ENCODE assay signal across 1 cellular context in the genomic region with DNA sequence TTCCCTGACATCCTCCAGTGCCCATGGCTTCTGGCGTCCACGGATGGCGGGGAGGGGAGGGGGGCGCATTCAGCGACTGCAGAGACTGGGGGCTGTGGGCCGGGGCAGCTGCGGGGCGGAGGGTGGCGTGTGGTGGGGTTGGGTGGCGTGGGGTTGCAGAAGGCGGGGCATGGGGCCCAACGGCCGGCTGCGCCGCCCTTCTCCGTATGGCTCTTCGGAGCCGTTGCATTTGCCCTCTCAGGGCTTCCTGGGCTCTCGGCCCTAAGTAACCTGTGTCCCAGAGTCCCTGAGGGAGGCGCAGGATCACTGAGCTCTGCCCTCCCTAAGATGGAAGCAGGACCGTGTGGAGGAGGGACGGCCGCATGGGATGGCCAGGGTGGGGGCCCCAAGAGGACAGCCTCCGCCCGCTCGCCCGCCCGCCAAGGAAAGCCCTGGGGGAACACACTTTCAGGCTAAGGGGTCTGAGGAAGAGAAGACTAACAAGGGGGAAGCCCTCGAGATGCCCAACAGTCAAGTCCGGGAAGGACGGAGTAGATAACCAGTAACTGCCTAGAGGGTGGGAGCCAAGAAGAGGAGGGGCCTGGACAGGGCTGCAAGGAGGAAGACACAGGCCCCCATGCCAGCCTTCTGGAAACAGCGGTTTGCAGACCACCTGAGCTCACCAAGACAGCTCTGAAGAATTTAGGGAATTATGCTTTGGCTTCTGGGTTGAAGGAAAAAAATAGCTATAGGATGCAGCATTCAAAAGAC.
TF ChIP-seq lines count a peak whose summit lies in the region.

No MANE protein-coding gene starts in this region.

TF ChIP-seq in HepG2, 621 proteins besides CTCF, POLR2A, EP300 and RAD21 (continued from another document):
- TF ChIP-seq, protein P1, sequence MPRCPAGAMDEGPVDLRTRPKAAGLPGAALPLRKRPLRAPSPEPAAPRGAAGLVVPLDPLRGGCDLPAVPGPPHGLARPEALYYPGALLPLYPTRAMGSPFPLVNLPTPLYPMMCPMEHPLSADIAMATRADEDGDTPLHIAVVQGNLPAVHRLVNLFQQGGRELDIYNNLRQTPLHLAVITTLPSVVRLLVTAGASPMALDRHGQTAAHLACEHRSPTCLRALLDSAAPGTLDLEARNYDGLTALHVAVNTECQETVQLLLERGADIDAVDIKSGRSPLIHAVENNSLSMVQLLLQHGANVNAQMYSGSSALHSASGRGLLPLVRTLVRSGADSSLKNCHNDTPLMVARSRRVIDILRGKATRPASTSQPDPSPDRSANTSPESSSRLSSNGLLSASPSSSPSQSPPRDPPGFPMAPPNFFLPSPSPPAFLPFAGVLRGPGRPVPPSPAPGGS (CRISPR knock-in tag; IDR thresholded peaks at IDR 0.05), result no peak
- TF ChIP-seq ZNF792 (CRISPR knock-in tag; IDR thresholded peaks at IDR 0.05) (0 out of 2 replicates have a peak, but pooled peaks have one; percentile 40), MIXL1 (CRISPR knock-in tag; IDR thresholded peaks at IDR 0.05) (no peak), FOXC1 (CRISPR knock-in tag; IDR thresholded peaks at IDR 0.05; ENCODE audit: borderline replicate concordance) (no peak), REPIN1 (CRISPR knock-in tag; IDR thresholded peaks at IDR 0.05; ENCODE audit: borderline replicate concordance, low read depth) (no peak), NFKBIZ (CRISPR knock-in tag; IDR thresholded peaks at IDR 0.05) (0 out of 2 replicates have a peak, but pooled peaks have one; percentile 29), TEAD2 (CRISPR knock-in tag; IDR thresholded peaks at IDR 0.05) (no peak), ZNF331 (CRISPR knock-in tag; IDR thresholded peaks at IDR 0.05) (peak; percentile 35; the same call in 1 of the 2 replicates), ZFX (CRISPR knock-in tag; IDR thresholded peaks at IDR 0.05; ENCODE audit: low read depth) (peak; percentile 45), ZNF619 (CRISPR knock-in tag; IDR thresholded peaks at IDR 0.05) (no peak), HDAC2 (CRISPR knock-in tag; IDR thresholded peaks at IDR 0.05) (peak; percentile 29), KLF11 (CRISPR knock-in tag; IDR thresholded peaks at IDR 0.05) (no peak), POGZ (CRISPR knock-in tag; IDR thresholded peaks at IDR 0.05) (no peak), SPEN (CRISPR knock-in tag; IDR thresholded peaks at IDR 0.05; ENCODE audit: low read depth) (0 out of 2 replicates have a peak, but pooled peaks have one; percentile 6), NCOA2 (CRISPR knock-in tag; IDR thresholded peaks at IDR 0.05) (no peak), ZNF761 (CRISPR knock-in tag; conservative IDR thresholded peaks at IDR 0.05) (peak; percentile 73; the same call in 1 of the 2 replicates), ZNF781 (CRISPR knock-in tag; IDR thresholded peaks at IDR 0.05; ENCODE audit: borderline replicate concordance, not compliant biosample characterization) (no peak), ZNF615 (CRISPR knock-in tag; IDR thresholded peaks at IDR 0.05; ENCODE audit: borderline replicate concordance) (peak; percentile 63; the same call in 1 of the 2 replicates), ZMYM4 (CRISPR knock-in tag; IDR thresholded peaks at IDR 0.05) (0 out of 2 replicates have a peak, but pooled peaks have one; percentile 23), ZNF570 (CRISPR knock-in tag; IDR thresholded peaks at IDR 0.05; ENCODE audit: borderline replicate concordance) (no peak), ZNF564 (CRISPR knock-in tag; IDR thresholded peaks at IDR 0.05) (0 out of 2 replicates have a peak, but pooled peaks have one; percentile 42), ZNF768 (CRISPR knock-in tag; IDR thresholded peaks at IDR 0.05) (no peak), KLF6 (CRISPR knock-in tag; IDR thresholded peaks at IDR 0.05) (peak; percentile 50; the same call in 1 of the 2 replicates), RXRA (CRISPR knock-in tag; IDR thresholded peaks at IDR 0.05) (peak; percentile 45)
- TF ChIP-seq, protein P2, sequence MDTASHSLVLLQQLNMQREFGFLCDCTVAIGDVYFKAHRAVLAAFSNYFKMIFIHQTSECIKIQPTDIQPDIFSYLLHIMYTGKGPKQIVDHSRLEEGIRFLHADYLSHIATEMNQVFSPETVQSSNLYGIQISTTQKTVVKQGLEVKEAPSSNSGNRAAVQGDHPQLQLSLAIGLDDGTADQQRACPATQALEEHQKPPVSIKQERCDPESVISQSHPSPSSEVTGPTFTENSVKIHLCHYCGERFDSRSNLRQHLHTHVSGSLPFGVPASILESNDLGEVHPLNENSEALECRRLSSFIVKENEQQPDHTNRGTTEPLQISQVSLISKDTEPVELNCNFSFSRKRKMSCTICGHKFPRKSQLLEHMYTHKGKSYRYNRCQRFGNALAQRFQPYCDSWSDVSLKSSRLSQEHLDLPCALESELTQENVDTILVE (CRISPR knock-in tag; IDR thresholded peaks at IDR 0.05), result no peak
- TF ChIP-seq, protein P3, sequence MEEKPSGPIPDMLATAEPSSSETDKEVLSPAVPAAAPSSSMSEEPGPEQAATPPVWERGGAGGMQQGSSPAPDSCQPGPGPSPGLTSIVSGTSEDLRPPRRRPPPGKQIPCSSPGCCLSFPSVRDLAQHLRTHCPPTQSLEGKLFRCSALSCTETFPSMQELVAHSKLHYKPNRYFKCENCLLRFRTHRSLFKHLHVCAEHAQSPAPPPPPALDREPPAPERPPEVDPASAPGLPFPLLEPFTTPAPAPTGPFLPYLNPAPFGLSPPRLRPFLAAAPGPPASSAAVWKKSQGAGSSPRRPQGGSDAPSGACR (CRISPR knock-in tag; IDR thresholded peaks at IDR 0.05), result 0 out of 2 replicates have a peak, but pooled peaks have one; percentile 61
- TF ChIP-seq, protein P4, sequence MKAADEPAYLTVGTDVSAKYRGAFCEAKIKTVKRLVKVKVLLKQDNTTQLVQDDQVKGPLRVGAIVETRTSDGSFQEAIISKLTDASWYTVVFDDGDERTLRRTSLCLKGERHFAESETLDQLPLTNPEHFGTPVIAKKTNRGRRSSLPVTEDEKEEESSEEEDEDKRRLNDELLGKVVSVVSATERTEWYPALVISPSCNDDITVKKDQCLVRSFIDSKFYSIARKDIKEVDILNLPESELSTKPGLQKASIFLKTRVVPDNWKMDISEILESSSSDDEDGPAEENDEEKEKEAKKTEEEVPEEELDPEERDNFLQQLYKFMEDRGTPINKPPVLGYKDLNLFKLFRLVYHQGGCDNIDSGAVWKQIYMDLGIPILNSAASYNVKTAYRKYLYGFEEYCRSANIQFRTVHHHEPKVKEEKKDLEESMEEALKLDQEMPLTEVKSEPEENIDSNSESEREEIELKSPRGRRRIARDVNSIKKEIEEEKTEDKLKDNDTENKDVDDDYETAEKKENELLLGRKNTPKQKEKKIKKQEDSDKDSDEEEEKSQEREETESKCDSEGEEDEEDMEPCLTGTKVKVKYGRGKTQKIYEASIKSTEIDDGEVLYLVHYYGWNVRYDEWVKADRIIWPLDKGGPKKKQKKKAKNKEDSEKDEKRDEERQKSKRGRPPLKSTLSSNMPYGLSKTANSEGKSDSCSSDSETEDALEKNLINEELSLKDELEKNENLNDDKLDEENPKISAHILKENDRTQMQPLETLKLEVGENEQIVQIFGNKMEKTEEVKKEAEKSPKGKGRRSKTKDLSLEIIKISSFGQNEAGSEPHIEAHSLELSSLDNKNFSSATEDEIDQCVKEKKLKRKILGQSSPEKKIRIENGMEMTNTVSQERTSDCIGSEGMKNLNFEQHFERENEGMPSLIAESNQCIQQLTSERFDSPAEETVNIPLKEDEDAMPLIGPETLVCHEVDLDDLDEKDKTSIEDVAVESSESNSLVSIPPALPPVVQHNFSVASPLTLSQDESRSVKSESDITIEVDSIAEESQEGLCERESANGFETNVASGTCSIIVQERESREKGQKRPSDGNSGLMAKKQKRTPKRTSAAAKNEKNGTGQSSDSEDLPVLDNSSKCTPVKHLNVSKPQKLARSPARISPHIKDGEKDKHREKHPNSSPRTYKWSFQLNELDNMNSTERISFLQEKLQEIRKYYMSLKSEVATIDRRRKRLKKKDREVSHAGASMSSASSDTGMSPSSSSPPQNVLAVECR (CRISPR knock-in tag; IDR thresholded peaks at IDR 0.05; ENCODE audit: borderline replicate concordance), result no peak; the same call in 1 of the 2 replicates
- TF ChIP-seq, protein P5, sequence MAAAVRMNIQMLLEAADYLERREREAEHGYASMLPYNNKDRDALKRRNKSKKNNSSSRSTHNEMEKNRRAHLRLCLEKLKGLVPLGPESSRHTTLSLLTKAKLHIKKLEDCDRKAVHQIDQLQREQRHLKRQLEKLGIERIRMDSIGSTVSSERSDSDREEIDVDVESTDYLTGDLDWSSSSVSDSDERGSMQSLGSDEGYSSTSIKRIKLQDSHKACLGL (CRISPR knock-in tag; IDR thresholded peaks at IDR 0.05), result no peak
- TF ChIP-seq, protein P6, sequence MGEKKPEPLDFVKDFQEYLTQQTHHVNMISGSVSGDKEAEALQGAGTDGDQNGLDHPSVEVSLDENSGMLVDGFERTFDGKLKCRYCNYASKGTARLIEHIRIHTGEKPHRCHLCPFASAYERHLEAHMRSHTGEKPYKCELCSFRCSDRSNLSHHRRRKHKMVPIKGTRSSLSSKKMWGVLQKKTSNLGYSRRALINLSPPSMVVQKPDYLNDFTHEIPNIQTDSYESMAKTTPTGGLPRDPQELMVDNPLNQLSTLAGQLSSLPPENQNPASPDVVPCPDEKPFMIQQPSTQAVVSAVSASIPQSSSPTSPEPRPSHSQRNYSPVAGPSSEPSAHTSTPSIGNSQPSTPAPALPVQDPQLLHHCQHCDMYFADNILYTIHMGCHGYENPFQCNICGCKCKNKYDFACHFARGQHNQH (CRISPR knock-in tag; IDR thresholded peaks at IDR 0.05), result no peak
- TF ChIP-seq, protein P7, sequence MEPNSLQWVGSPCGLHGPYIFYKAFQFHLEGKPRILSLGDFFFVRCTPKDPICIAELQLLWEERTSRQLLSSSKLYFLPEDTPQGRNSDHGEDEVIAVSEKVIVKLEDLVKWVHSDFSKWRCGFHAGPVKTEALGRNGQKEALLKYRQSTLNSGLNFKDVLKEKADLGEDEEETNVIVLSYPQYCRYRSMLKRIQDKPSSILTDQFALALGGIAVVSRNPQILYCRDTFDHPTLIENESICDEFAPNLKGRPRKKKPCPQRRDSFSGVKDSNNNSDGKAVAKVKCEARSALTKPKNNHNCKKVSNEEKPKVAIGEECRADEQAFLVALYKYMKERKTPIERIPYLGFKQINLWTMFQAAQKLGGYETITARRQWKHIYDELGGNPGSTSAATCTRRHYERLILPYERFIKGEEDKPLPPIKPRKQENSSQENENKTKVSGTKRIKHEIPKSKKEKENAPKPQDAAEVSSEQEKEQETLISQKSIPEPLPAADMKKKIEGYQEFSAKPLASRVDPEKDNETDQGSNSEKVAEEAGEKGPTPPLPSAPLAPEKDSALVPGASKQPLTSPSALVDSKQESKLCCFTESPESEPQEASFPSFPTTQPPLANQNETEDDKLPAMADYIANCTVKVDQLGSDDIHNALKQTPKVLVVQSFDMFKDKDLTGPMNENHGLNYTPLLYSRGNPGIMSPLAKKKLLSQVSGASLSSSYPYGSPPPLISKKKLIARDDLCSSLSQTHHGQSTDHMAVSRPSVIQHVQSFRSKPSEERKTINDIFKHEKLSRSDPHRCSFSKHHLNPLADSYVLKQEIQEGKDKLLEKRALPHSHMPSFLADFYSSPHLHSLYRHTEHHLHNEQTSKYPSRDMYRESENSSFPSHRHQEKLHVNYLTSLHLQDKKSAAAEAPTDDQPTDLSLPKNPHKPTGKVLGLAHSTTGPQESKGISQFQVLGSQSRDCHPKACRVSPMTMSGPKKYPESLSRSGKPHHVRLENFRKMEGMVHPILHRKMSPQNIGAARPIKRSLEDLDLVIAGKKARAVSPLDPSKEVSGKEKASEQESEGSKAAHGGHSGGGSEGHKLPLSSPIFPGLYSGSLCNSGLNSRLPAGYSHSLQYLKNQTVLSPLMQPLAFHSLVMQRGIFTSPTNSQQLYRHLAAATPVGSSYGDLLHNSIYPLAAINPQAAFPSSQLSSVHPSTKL (CRISPR knock-in tag; IDR thresholded peaks at IDR 0.05), result no peak
- TF ChIP-seq, protein P8, sequence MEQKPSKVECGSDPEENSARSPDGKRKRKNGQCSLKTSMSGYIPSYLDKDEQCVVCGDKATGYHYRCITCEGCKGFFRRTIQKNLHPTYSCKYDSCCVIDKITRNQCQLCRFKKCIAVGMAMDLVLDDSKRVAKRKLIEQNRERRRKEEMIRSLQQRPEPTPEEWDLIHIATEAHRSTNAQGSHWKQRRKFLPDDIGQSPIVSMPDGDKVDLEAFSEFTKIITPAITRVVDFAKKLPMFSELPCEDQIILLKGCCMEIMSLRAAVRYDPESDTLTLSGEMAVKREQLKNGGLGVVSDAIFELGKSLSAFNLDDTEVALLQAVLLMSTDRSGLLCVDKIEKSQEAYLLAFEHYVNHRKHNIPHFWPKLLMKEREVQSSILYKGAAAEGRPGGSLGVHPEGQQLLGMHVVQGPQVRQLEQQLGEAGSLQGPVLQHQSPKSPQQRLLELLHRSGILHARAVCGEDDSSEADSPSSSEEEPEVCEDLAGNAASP (CRISPR knock-in tag; IDR thresholded peaks at IDR 0.05; ENCODE audit: borderline replicate concordance), result peak; percentile 67; the same call in 1 of the 2 replicates
- TF ChIP-seq, protein P9, sequence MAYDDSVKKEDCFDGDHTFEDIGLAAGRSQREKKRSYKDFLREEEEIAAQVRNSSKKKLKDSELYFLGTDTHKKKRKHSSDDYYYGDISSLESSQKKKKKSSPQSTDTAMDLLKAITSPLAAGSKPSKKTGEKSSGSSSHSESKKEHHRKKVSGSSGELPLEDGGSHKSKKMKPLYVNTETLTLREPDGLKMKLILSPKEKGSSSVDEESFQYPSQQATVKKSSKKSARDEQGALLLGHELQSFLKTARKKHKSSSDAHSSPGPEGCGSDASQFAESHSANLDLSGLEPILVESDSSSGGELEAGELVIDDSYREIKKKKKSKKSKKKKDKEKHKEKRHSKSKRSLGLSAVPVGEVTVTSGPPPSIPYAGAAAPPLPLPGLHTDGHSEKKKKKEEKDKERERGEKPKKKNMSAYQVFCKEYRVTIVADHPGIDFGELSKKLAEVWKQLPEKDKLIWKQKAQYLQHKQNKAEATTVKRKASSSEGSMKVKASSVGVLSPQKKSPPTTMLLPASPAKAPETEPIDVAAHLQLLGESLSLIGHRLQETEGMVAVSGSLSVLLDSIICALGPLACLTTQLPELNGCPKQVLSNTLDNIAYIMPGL (CRISPR knock-in tag; IDR thresholded peaks at IDR 0.05; ENCODE audit: borderline replicate concordance in 1 of 2, low read depth in 1 of 2), result peak; percentile 40 to 53; a peak in 2 of 4 replicates
